In genomic region chr6:110517601-110518280, GRCh38 we compare ENCODE assay signal across 19 cellular contexts. TPM values are rescaled to one million over a fixed set of nuclear protein-coding genes. Genes with fewer than 3 reads are reported as not detected.
A peak's percentile ranks its signal among the peaks of the same experiment; 100 is the strongest.
DNase-seq lines count a peak whose midpoint lies in the region; ATAC-seq, FAIRE-seq and TF ChIP-seq lines count a peak whose summit lies in the region.
"Had no signal": no experiment of that assay in that cellular context is flagged by ENCODE, and none has a peak within 500 bp of the region (broad histone marks: within the 10 kb centered on the region; RNA-seq: fewer than 3 reads in every experiment).

No MANE protein-coding gene starts in this region.

- peak in 1 of 2 experiments; percentile 56; a peak in 3 of 6 replicates for ATAC-seq in A549
- ATAC-seq in GM21529 (IDR thresholded peaks at IDR 0.05; ENCODE audit: unreplicated experiment) = no peak
- ATAC-seq: Right ventricle myocardium inferior; stimulated activated naive B cell treated with anti-CD40 and anti-IgM and Interleukin-4, amounts not matched to agents 10 μg/mL and 1 μg/mL and 100 μg/mL, for 72 hours; upper lobe of right lung had no signal

- no peaks in the 10 kb centered on the region for H3K9me3 ChIP-seq in A549
- H3K9me3 ChIP-seq: BLaER1, upper lobe of right lung had no signal

- TF ChIP-seq RAD21 in A549 (conservative IDR thresholded peaks at IDR 0.05 in 1 of 2, IDR thresholded peaks at IDR 0.05 in 1 of 2) = no peak

- TF ChIP-seq CTCF in A549 (IDR thresholded peaks at IDR 0.05) = no peak
- no peak for TF ChIP-seq CTCF in VCaP (conservative IDR thresholded peaks at IDR 0.05)

- H3K4me1 ChIP-seq in A549 = peaks cover 23% of the 10 kb centered on the region
- H3K4me1 ChIP-seq: BLaER1, upper lobe of right lung had no signal

- TF ChIP-seq POLR2A in A549 (IDR thresholded peaks at IDR 0.05; ENCODE audit: low read length) = no peak

- no peak for FAIRE-seq in A549 (lab: Jason Lieb, UNC)

- H3K27ac ChIP-seq in A549 = no peak overlapping the region; a peak in 1 of 6 replicates
- H3K27ac ChIP-seq in VCaP = peak overlapping the region; percentile 100
- H3K27ac ChIP-seq: BLaER1, upper lobe of right lung had no signal

- TF ChIP-seq EP300 in A549 (IDR thresholded peaks at IDR 0.05) = no peak

- CTCF ChIA-PET in A549 (lab: Yijun Ruan, JAX) = interaction anchor here (0.7 to 1.9 kb wide), 8 partner anchors 9 to 503 kb away, joined by 3 to 8 read pairs (median 4); no protein-coding TSS in a partner anchor

- 42% methylated on average over 9 of the region's 9 CpGs for WGBS in A549 (ENCODE audit: missing lambda C conversion rate)

- no peak overlapping the region for H3K4me3 ChIP-seq in A549
- H3K4me3 ChIP-seq: BLaER1, upper lobe of right lung had no signal

- DNase-seq in A549 (ENCODE audit: low read depth in 1 of 2, low spot score in 1 of 2) (no peak), NCI-H1105 (lab: John Stamatoyannopoulos, UW) (peak; percentile 18), fibroblast of peridontal ligament (ENCODE audit: extremely low read depth) (peak; percentile 18), NCI-H345 treated with DMSO at 0.1 percent for 48 hours (lab: John Stamatoyannopoulos, UW; ENCODE audit: unreplicated experiment) (no peak), DMS153 treated with DMSO at 0.1 percent for 48 hours (lab: John Stamatoyannopoulos, UW; ENCODE audit: unreplicated experiment) (no peak), OCI-M2 (lab: John Stamatoyannopoulos, UW; ENCODE audit: unreplicated experiment) (no peak)
- DNase-seq: activated CD4-positive, alpha-beta T cell treated with anti-CD3 and anti-CD28 coated beads, Interleukin-2, amount 10 ng/mL, durations not matched to agents 7 days and 5 days; activated T-cell treated with anti-CD3 and anti-CD28 coated beads, Interleukin-2, amount 50 U/mL, for 48 hours; foreskin melanocyte; NCI-H1048; NCI-H2029; posterior cingulate gyrus; stimulated activated naive B cell treated with anti-CD40 and anti-IgM and Interleukin-4, amounts not matched to agents 10 μg/mL and 1 μg/mL and 100 μg/mL, for 72 hours; upper lobe of right lung had no signal

- POLR2A ChIA-PET in A549 (lab: Yijun Ruan, JAX) = no interaction called here

- H3K4me2 ChIP-seq in A549 = peak overlapping the region; percentile 58
- H3K4me2 ChIP-seq: BLaER1 had no signal

TF ChIP-seq in A549, 52 proteins besides CTCF, POLR2A, EP300 and RAD21:
- TF ChIP-seq MAX (IDR thresholded peaks at IDR 0.05) (no peak), RARB (CRISPR knock-in tag; IDR thresholded peaks at IDR 0.05) (no peak), KDM1A (IDR thresholded peaks at IDR 0.05; ENCODE audit: low read depth) (no peak), CBX8 (IDR thresholded peaks at IDR 0.05) (no peak), EHMT2 (IDR thresholded peaks at IDR 0.05; ENCODE audit: low read depth) (no peak), CHD2 (IDR thresholded peaks at IDR 0.05; ENCODE audit: low read length, partially characterized antibody) (no peak), SREBF2 (IDR thresholded peaks at IDR 0.05) (no peak), PBX3 (IDR thresholded peaks at IDR 0.05) (no peak), FOXS1 (CRISPR knock-in tag; IDR thresholded peaks at IDR 0.05) (no peak), CEBPB (IDR thresholded peaks at IDR 0.05) (no peak), HOXB5 (CRISPR knock-in tag; IDR thresholded peaks at IDR 0.05) (no peak), CBX2 (IDR thresholded peaks at IDR 0.05; ENCODE audit: borderline replicate concordance, low read depth) (no peak), NPAS2 (CRISPR knock-in tag; IDR thresholded peaks at IDR 0.05; ENCODE audit: borderline replicate concordance) (no peak), NFE2L2 (conservative IDR thresholded peaks at IDR 0.05; ENCODE audit: low read length) (no peak), USF2 (IDR thresholded peaks at IDR 0.05) (no peak)

RNA-seq across cellular contexts. Expression of gene SLC22A16, which starts 41.3 kb away (rescaled TPM):
- polyA plus RNA-seq in A549 (2011; rRNA removed) = not detected in 2 replicates
- polyA plus RNA-seq in A549 (2012; cell fraction: cytosol; rRNA removed) = not detected in 2 replicates
- polyA plus RNA-seq in A549 (2012; cell fraction: nucleus; rRNA removed) = not detected in 2 replicates
- polyA plus RNA-seq in A549 (2017; fragmentation: RNase III; extraction: RNeasy Plus Mini Kit Qiagen cat#74134 plus additional on column Dnase treatment) = not detected in 3 replicates
- polyA minus RNA-seq in A549 (2011; rRNA and poly(A)+ RNA removed) = not detected in 2 replicates
- polyA plus RNA-seq: endothelial cell of umbilical vein had no signal

Comparison
In these comparisons a context has a peak if more than half of its experiments do, and no peak if none do; other contexts are left out.
1. DNase-seq: peak in NCI-H1105 (single experiment) and fibroblast of peridontal ligament (single experiment); none in A549 (0 of 2), NCI-H345 treated with DMSO at 0.1 percent for 48 hours (single experiment), DMS153 treated with DMSO at 0.1 percent for 48 hours (single experiment) and OCI-M2 (single experiment).